Comparison of ENCODE assay signal across 18 cellular contexts in the genomic region with DNA sequence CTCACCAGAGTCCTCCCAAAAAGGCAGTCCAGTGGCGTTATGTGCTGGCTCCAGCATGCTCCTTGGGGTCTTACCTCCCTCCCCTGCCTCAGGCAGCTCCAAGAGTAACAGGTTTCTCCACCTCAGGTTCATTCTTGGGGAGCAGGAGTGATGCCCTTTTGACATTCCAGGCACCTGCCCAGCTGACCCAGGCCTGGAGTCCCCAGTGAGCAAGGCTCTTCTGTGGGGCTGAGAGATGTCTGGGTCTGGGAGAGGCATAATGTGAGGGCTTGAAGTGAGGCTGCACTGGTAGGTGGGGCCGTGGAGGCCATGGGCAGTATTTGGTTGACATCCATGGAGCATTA.
"Had no signal": no experiment of that assay in that cellular context is flagged by ENCODE, and none has a peak within 500 bp of the region (broad histone marks: within the 10 kb centered on the region; RNA-seq: fewer than 3 reads in every experiment).

No MANE protein-coding gene starts in this region.

- H3K4me3 ChIP-seq: esophagus muscularis mucosa, gastroesophageal sphincter, hepatocyte, prostate gland, right lobe of liver, spleen, testis, tibial nerve had no signal

- H3K9me3 ChIP-seq: esophagus muscularis mucosa, gastroesophageal sphincter, prostate gland, right lobe of liver, spleen, testis, tibial nerve had no signal

- H3K4me1 ChIP-seq: prostate gland, right lobe of liver, testis had no signal

- ATAC-seq: gastroesophageal sphincter; left colon; naive thymus-derived CD4-positive, alpha-beta T cell; right lobe of liver; stimulated activated naive B cell treated with anti-CD40 and anti-IgM and Interleukin-4, amounts not matched to agents 10 μg/mL and 1 μg/mL and 100 μg/mL, for 72 hours; stimulated activated naive CD8-positive, alpha-beta T cell treated with anti-CD3 and anti-CD28 coated beads, Interleukin-15, amount 100 ng/mL, for 72 hours had no signal

- H3K27ac ChIP-seq: epithelial cell of prostate, esophagus muscularis mucosa, gastroesophageal sphincter, hepatocyte, prostate gland, right lobe of liver, spleen, testis, tibial nerve had no signal

- H3K4me2 ChIP-seq: hepatocyte had no signal

- H2AFZ ChIP-seq: hepatocyte had no signal

- H3K36me3 ChIP-seq: esophagus muscularis mucosa, gastroesophageal sphincter, prostate gland, right lobe of liver, tibial nerve had no signal

- DNase-seq: effector memory CD4-positive, alpha-beta T cell; left colon; naive thymus-derived CD4-positive, alpha-beta T cell; retina; spleen; stimulated activated CD4-positive, alpha-beta T cell treated with anti-CD3 and anti-CD28 coated beads, Interleukin-15, amount 100 ng/mL, for 24 hours; stimulated activated CD4-positive, alpha-beta T cell treated with anti-CD3 and anti-CD28 coated beads, Interleukin-1b, Interleukin-23, amount 100 ng/mL, for 48 hours; stimulated activated CD4-positive, alpha-beta T cell treated with anti-CD3 and anti-CD28 coated beads, Interleukin-4, amount 100 ng/mL, for 24 hours; stimulated activated naive B cell treated with anti-CD40 and anti-IgM and Interleukin-4, amounts not matched to agents 10 μg/mL and 1 μg/mL and 100 μg/mL, for 72 hours; stimulated activated naive CD8-positive, alpha-beta T cell treated with anti-CD3 and anti-CD28 coated beads, Interleukin-15, amount 100 ng/mL, for 72 hours; testis had no signal

- H3K27me3 ChIP-seq: esophagus muscularis mucosa, gastroesophageal sphincter, hepatocyte, right lobe of liver, spleen, testis, tibial nerve had no signal
